8 cellular contexts compared by ENCODE assay signal in genomic region chr4:122716825-122717448, GRCh38. TPM values are rescaled to one million over a fixed set of nuclear protein-coding genes. Genes with fewer than 3 reads are reported as not detected.
DNase-seq lines count a peak whose midpoint lies in the region; ATAC-seq and TF ChIP-seq lines count a peak whose summit lies in the region.

No MANE protein-coding gene starts in this region.

- H3K4me1 ChIP-seq in left lung: no peaks in the 10 kb centered on the region

- intact Hi-C loops in left lung (cut with DNase I): loop anchor here in 1 of 2 donors (10.0 kb wide), 1 partner anchor 112 kb away; no protein-coding TSS in a partner anchor

- DNase-seq in SKM-1 treated with dmso at 0.1 percent for 144 hours (lab: John Stamatoyannopoulos, UW; ENCODE audit: unreplicated experiment) (peak; percentile 36), SKM-1 (lab: John Stamatoyannopoulos, UW; ENCODE audit: unreplicated experiment) (no peak), NCI-H1105 treated with DMSO at 0.1 percent for 48 hours (lab: John Stamatoyannopoulos, UW) (peak; percentile 27), cerebellum (ENCODE audit: low spot score) (peak; percentile 19), left lung (peak in 1 of 2 donors; percentile 49)
- peak; percentile 72 to 75 for DNase-seq in activated CD4-positive, alpha-beta T cell treated with anti-CD3 and anti-CD28 coated beads for 24 hours (ENCODE audit: low read depth in 2 of 2)
- DNase-seq in stimulated activated CD8-positive, alpha-beta memory T cell treated with anti-CD3 and anti-CD28 coated beads, Interleukin-12 subunit alpha, Interleukin-12 subunit beta, amount 100 ng/mL, for 1 hour (ENCODE audit: low read depth): peak; percentile 57

- ATAC-seq in HG02588 (IDR thresholded peaks at IDR 0.05; ENCODE audit: unreplicated experiment): peak; percentile 75
- peak; percentile 91 for ATAC-seq in left lung

- no peak overlapping the region for H3K27ac ChIP-seq in left lung

- H3K36me3 ChIP-seq in left lung: no peaks in the 10 kb centered on the region

- peak; percentile 75 to 76 for TF ChIP-seq CTCF in left lung (IDR thresholded peaks at IDR 0.05)

- no peaks in the 10 kb centered on the region for H3K9me3 ChIP-seq in left lung

- H3K4me3 ChIP-seq in left lung: no peak overlapping the region

- H3K27me3 ChIP-seq in left lung: no peaks in the 10 kb centered on the region

RNA-seq across cellular contexts. Expression of gene BBS12, which starts 15.6 kb away (rescaled TPM):
- total RNA-seq in cerebellum (7.3 TPM), left lung (1 to 10 TPM; 2.5 to 3.4 TPM)
